Comparison of ENCODE assay signal across 8 cellular contexts in genomic region chr9:97853056-97853843, GRCh38. TPM values are rescaled to one million over a fixed set of nuclear protein-coding genes. Genes with fewer than 3 reads are reported as not detected.
DNase-seq lines count a peak whose midpoint lies in the region; ATAC-seq and TF ChIP-seq lines count a peak whose summit lies in the region.

Gene FOXE1 (plus strand): TSS chr9:97853226. CDS start chr9:97853915, 689 bp downstream.

- H3K36me3 ChIP-seq in stomach: no peaks in the 10 kb centered on the region

- peaks cover 0 to 18% (median 0%) of the 10 kb centered on the region in 4 donors for H3K9me3 ChIP-seq in stomach

- H3K36me3 Mint-ChIP-seq in T-helper 2 cell treated with Interferon-gamma antibody and Interleukin-4, amounts not matched to agents 5 μg/mL and 100 μg/mL, for 36 hours (ENCODE audit: low read depth): no peaks in the 10 kb centered on the region
- no peaks in the 10 kb centered on the region for H3K36me3 Mint-ChIP-seq in activated CD4-positive, alpha-beta memory T cell treated with anti-CD3 and anti-CD28 coated beads, Interleukin-2, amount 10 ng/mL, durations not matched to agents 7 days and 5 days (ENCODE audit: low read depth)

- peaks cover 84% of the 10 kb centered on the region for H3K27me3 Mint-ChIP-seq in T-helper 2 cell treated with Interferon-gamma antibody and Interleukin-4, amounts not matched to agents 5 μg/mL and 100 μg/mL, for 36 hours (ENCODE audit: low read depth)
- peaks cover 80% of the 10 kb centered on the region for H3K27me3 Mint-ChIP-seq in activated CD4-positive, alpha-beta memory T cell treated with anti-CD3 and anti-CD28 coated beads, Interleukin-2, amount 10 ng/mL, durations not matched to agents 7 days and 5 days

- peaks cover 24 to 62% (median 44%) of the 10 kb centered on the region in 4 donors for H3K4me1 ChIP-seq in stomach

- H3K4me3 Mint-ChIP-seq in T-helper 2 cell treated with Interferon-gamma antibody and Interleukin-4, amounts not matched to agents 5 μg/mL and 100 μg/mL, for 36 hours: peak within 1 kb of the TSS; percentile 86
- peak within 1 kb of the TSS; percentile 72 for H3K4me3 Mint-ChIP-seq in activated CD4-positive, alpha-beta memory T cell treated with anti-CD3 and anti-CD28 coated beads, Interleukin-2, amount 10 ng/mL, durations not matched to agents 7 days and 5 days

- intact Hi-C loops in stomach (cut with DNase I; ENCODE audit: low total_unique reads): no loop called here

- POLR2A ChIA-PET in activated CD4-positive, alpha-beta memory T cell treated with anti-CD3 and anti-CD28 coated beads, Interleukin-2, amount 10 ng/mL, durations not matched to agents 7 days and 5 days (lab: Charles Lee): interaction anchor here (0.7 to 1.3 kb wide), 3 partner anchors 49 to 130 kb away, joined by 3 read pairs; partner anchors contain the start of gene ANP32B
- POLR2A ChIA-PET in HEK293T (lab: Yijun Ruan, JAX): interaction anchor here (1.1 kb wide), 1 partner anchor 12 kb away, joined by 4 read pairs; no protein-coding TSS in a partner anchor

- H3K9me3 Mint-ChIP-seq in T-helper 2 cell treated with Interferon-gamma antibody and Interleukin-4, amounts not matched to agents 5 μg/mL and 100 μg/mL, for 36 hours: no peaks in the 10 kb centered on the region
- H3K9me3 Mint-ChIP-seq in activated CD4-positive, alpha-beta memory T cell treated with anti-CD3 and anti-CD28 coated beads, Interleukin-2, amount 10 ng/mL, durations not matched to agents 7 days and 5 days: no peaks in the 10 kb centered on the region

- TF ChIP-seq EP300 in stomach (IDR thresholded peaks at IDR 0.05): no peak

- DNase-seq in T-helper 2 cell treated with Interferon-gamma antibody and Interleukin-4, amounts not matched to agents 5 μg/mL and 100 μg/mL, for 36 hours (ENCODE audit: low spot score): no peak
- DNase-seq in T-helper 2 cell: no peak
- no peak for DNase-seq in activated CD4-positive, alpha-beta memory T cell treated with anti-CD3 and anti-CD28 coated beads, Interleukin-2, amount 10 ng/mL, durations not matched to agents 7 days and 5 days
- peak; percentile 64 for DNase-seq in islet precursor cell
- DNase-seq in stomach: no peak
- no peak for DNase-seq in HEK293T (ENCODE audit: extremely low spot score)
- DNase-seq in NCI-H2196 treated with DMSO at 0.1 percent for 48 hours (lab: John Stamatoyannopoulos, UW; ENCODE audit: unreplicated experiment): no peak

- ATAC-seq in HG02642 (IDR thresholded peaks at IDR 0.05; ENCODE audit: poor library complexity, unreplicated experiment): no peak

- H3K27me3 ChIP-seq in stomach: peaks cover 66 to 100% (median 100%) of the 10 kb centered on the region in 3 donors

- H3K4me1 Mint-ChIP-seq in T-helper 2 cell treated with Interferon-gamma antibody and Interleukin-4, amounts not matched to agents 5 μg/mL and 100 μg/mL, for 36 hours (ENCODE audit: low read depth): peaks cover 7% of the 10 kb centered on the region
- peaks cover 31% of the 10 kb centered on the region for H3K4me1 Mint-ChIP-seq in activated CD4-positive, alpha-beta memory T cell treated with anti-CD3 and anti-CD28 coated beads, Interleukin-2, amount 10 ng/mL, durations not matched to agents 7 days and 5 days

- H3K4me3 ChIP-seq in stomach: peak within 1 kb of the TSS; percentile 35 to 58 (median 48)

- TF ChIP-seq CTCF in stomach (IDR thresholded peaks at IDR 0.05): no peak

- H3K27ac ChIP-seq in stomach: no peak within 1 kb of the TSS

- no peak for TF ChIP-seq POLR2A in stomach (IDR thresholded peaks at IDR 0.05)

- 0 to 3% (median 1%) methylated on average over 3 to 83 of the region's 83 CpGs for WGBS in stomach, 5 donors

- CTCF ChIA-PET in activated CD4-positive, alpha-beta memory T cell treated with anti-CD3 and anti-CD28 coated beads, Interleukin-2, amount 10 ng/mL, durations not matched to agents 7 days and 5 days (lab: Charles Lee): interaction anchor here (0.6 to 1.1 kb wide), 4 partner anchors 9 to 220 kb away, joined by 3 to 5 read pairs (median 4); partner anchors contain the start of genes NCBP1 and TSTD2
- CTCF ChIA-PET in HEK293T (lab: Yijun Ruan, JAX): interaction anchor here (1.3 kb wide), 1 partner anchor 49 kb away, joined by 4 read pairs; no protein-coding TSS in a partner anchor

- peak within 1 kb of the TSS; percentile 39 for H3K27ac Mint-ChIP-seq in T-helper 2 cell treated with Interferon-gamma antibody and Interleukin-4, amounts not matched to agents 5 μg/mL and 100 μg/mL, for 36 hours
- peak within 1 kb of the TSS; percentile 5 for H3K27ac Mint-ChIP-seq in activated CD4-positive, alpha-beta memory T cell treated with anti-CD3 and anti-CD28 coated beads, Interleukin-2, amount 10 ng/mL, durations not matched to agents 7 days and 5 days

TF ChIP-seq in HEK293T, 16 proteins besides CTCF, POLR2A, EP300 and RAD21:
- TF ChIP-seq FOXM1 (IDR thresholded peaks at IDR 0.05; ENCODE audit: borderline replicate concordance): no peak
- no peak for TF ChIP-seq PKNOX1 (IDR thresholded peaks at IDR 0.05)
- TF ChIP-seq ELF4 (IDR thresholded peaks at IDR 0.05): no peak
- TF ChIP-seq ZNF384 (IDR thresholded peaks at IDR 0.05): no peak
- TF ChIP-seq FOXK2 (IDR thresholded peaks at IDR 0.05): no peak
- no peak for TF ChIP-seq SP1 (IDR thresholded peaks at IDR 0.05)
- TF ChIP-seq SUZ12 (IDR thresholded peaks at IDR 0.05): no peak
- no peak for TF ChIP-seq CTBP1 (IDR thresholded peaks at IDR 0.05; ENCODE audit: borderline replicate concordance)
- TF ChIP-seq NFRKB (IDR thresholded peaks at IDR 0.05): no peak

RNA-seq across cellular contexts. Expression of gene FOXE1, which starts in this region (rescaled TPM):
- total RNA-seq in activated CD4-positive, alpha-beta memory T cell treated with anti-CD3 and anti-CD28 coated beads, Interleukin-2, amount 10 ng/mL, durations not matched to agents 7 days and 5 days: not detected
- 1 to 10 TPM in 1 of 5 donors, not detected in 4; 8.0 TPM for total RNA-seq in stomach
- polyA plus RNA-seq in stomach: 1 to 10 TPM in 1 of 3 donors, not detected in 2; 1.9 TPM
